Comparison of ENCODE assay signal across 20 cellular contexts in genomic region chr5:123561230-123561629, GRCh38.
"Had no signal": no experiment of that assay in that cellular context is flagged by ENCODE, and none has a peak within 500 bp of the region (broad histone marks: within the 10 kb centered on the region; RNA-seq: fewer than 3 reads in every experiment).

No MANE protein-coding gene starts in this region.

- H3K4me3 ChIP-seq: dorsolateral prefrontal cortex, gastrocnemius medialis, heart right ventricle, left lung, right atrium auricular region, thoracic aorta, tibial nerve, upper lobe of left lung had no signal

- ATAC-seq: left cardiac atrium; left lung; natural killer cell treated with Interleukin-12 subunit alpha and Interleukin-12 subunit beta and Interleukin-15 and Interleukin-18, amount 100 ng/mL, for 72 hours; sciatic nerve; stimulated activated naive B cell treated with anti-CD40 and anti-IgM and Interleukin-4, amounts not matched to agents 10 μg/mL and 1 μg/mL and 100 μg/mL, for 72 hours had no signal

- H3K36me3 ChIP-seq: gastrocnemius medialis, left lung, neutrophil, right atrium auricular region, thoracic aorta, upper lobe of left lung had no signal

- H2AFZ ChIP-seq: parathyroid adenoma had no signal

- H3K27me3 ChIP-seq: dorsolateral prefrontal cortex, gastrocnemius medialis, heart right ventricle, left lung, neutrophil, right atrium auricular region, tibial nerve, upper lobe of left lung had no signal

- H3K9me3 ChIP-seq: gastrocnemius medialis, heart right ventricle, left lung, neutrophil, right atrium auricular region, thoracic aorta, tibial nerve, upper lobe of left lung had no signal

- H3K4me1 ChIP-seq: left lung, parathyroid adenoma, right atrium auricular region, tibial nerve, upper lobe of left lung had no signal

- H3K79me2 ChIP-seq: parathyroid adenoma had no signal

- H3K27ac ChIP-seq: dorsolateral prefrontal cortex, gastrocnemius medialis, heart right ventricle, left lung, neutrophil, parathyroid adenoma, right atrium auricular region, thoracic aorta, tibial nerve, upper lobe of left lung had no signal

- DNase-seq: cerebellar nuclear complex; dorsolateral prefrontal cortex; effector CD4-positive, alpha-beta T cell; foreskin fibroblast; gastrocnemius medialis; heart right ventricle; hippocampal formation; left cardiac atrium; left lung; naive B cell; stimulated activated CD4-positive, alpha-beta T cell treated with anti-CD3 and anti-CD28 coated beads, Interleukin-4, amount 100 ng/mL, for 4 hours; stimulated activated naive B cell treated with anti-CD40 and anti-IgM and Interleukin-4, amounts not matched to agents 10 μg/mL and 1 μg/mL and 100 μg/mL, for 72 hours; upper lobe of left lung had no signal
